ENCODE assay signal across 1 cellular context in the genomic region with DNA sequence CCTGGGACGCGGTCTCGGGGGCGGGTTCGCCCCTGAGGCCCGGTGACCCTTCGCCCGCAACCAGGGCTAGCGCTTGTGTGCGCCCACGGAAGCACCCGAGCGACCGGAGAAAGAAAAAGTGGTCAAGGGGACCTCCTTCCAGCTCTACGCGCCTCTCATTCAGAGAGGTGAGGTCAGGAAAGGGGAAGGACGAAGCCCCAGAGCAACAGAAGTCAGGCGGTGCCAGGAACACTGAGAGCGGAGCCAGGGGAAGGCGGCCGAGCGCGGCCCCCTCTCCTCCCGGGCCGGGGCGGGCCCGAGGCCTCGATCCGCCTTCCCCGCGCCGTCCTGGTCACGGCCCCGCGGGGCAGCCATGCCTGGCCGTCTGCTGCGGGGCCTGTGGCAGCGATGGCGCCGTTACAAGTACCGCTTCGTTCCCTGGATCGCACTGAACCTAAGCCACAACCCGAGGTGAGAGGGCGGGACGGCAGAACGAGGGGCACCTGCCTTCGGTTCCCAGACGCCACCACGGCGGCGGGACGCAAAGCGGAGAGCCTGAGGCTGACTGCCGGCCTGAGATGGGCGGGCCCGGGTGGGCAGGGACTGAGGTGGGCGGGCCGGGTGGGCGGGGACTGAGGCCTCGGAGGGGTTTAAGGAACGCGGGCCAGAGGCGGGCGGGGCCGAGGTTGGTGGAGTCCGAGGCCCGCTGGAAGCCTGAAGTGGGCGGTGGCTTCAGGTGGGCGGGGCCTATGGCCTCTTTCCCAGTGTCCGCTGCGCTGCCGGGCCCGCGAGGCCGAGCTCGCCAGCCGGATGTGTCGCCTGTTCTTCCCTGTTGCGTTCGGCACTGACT.
TF ChIP-seq lines count a peak whose summit lies in the region.

A gene with protein sequence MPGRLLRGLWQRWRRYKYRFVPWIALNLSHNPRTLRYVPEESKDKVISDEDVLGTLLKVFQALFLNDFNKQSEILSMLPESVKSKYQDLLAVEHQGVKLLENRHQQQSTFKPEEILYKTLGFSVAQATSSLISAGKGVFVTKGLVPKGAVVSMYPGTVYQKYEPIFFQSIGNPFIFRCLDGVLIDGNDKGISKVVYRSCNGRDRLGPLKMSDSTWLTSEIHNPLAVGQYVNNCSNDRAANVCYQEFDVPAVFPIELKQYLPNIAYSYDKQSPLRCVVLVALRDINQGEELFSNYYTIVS (plus strand): TSS at position 303 of the 829 bp plus-strand sequence. CDS start 50 bp downstream, at position 353.

TF ChIP-seq in GM12878, 131 proteins besides CTCF, POLR2A, EP300 and RAD21 (continued from another document):
- peak; percentile 84; the same call in 1 of the 2 replicates for TF ChIP-seq SMAD5 (IDR thresholded peaks at IDR 0.05; ENCODE audit: low read depth)
- 0 out of 2 replicates have a peak, but pooled peaks have one; percentile 28 for TF ChIP-seq CREM (IDR thresholded peaks at IDR 0.05; ENCODE audit: low read depth)
- TF ChIP-seq, protein P1, sequence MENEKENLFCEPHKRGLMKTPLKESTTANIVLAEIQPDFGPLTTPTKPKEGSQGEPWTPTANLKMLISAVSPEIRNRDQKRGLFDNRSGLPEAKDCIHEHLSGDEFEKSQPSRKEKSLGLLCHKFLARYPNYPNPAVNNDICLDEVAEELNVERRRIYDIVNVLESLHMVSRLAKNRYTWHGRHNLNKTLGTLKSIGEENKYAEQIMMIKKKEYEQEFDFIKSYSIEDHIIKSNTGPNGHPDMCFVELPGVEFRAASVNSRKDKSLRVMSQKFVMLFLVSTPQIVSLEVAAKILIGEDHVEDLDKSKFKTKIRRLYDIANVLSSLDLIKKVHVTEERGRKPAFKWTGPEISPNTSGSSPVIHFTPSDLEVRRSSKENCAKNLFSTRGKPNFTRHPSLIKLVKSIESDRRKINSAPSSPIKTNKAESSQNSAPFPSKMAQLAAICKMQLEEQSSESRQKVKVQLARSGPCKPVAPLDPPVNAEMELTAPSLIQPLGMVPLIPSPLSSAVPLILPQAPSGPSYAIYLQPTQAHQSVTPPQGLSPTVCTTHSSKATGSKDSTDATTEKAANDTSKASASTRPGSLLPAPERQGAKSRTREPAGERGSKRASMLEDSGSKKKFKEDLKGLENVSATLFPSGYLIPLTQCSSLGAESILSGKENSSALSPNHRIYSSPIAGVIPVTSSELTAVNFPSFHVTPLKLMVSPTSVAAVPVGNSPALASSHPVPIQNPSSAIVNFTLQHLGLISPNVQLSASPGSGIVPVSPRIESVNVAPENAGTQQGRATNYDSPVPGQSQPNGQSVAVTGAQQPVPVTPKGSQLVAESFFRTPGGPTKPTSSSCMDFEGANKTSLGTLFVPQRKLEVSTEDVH (IDR thresholded peaks at IDR 0.05; ENCODE audit: low read depth, partially characterized antibody): no peak
- TF ChIP-seq EGR1 (IDR thresholded peaks at IDR 0.05; ENCODE audit: borderline replicate concordance in 1 of 2, low read depth in 2 of 2, low read length in 2 of 2): peak in 1 of 2 experiments; percentile 52; a peak in 2 of 3 replicates
- peak; percentile 52; the same call in 1 of the 2 replicates for TF ChIP-seq DPF2 (IDR thresholded peaks at IDR 0.05)
- TF ChIP-seq SREBF1 (IDR thresholded peaks at IDR 0.05; ENCODE audit: low read length): no peak
- no peak for TF ChIP-seq BMI1 (IDR thresholded peaks at IDR 0.05; ENCODE audit: borderline replicate concordance)
- TF ChIP-seq ZNF24 (IDR thresholded peaks at IDR 0.05): no peak
- TF ChIP-seq, protein P2, sequence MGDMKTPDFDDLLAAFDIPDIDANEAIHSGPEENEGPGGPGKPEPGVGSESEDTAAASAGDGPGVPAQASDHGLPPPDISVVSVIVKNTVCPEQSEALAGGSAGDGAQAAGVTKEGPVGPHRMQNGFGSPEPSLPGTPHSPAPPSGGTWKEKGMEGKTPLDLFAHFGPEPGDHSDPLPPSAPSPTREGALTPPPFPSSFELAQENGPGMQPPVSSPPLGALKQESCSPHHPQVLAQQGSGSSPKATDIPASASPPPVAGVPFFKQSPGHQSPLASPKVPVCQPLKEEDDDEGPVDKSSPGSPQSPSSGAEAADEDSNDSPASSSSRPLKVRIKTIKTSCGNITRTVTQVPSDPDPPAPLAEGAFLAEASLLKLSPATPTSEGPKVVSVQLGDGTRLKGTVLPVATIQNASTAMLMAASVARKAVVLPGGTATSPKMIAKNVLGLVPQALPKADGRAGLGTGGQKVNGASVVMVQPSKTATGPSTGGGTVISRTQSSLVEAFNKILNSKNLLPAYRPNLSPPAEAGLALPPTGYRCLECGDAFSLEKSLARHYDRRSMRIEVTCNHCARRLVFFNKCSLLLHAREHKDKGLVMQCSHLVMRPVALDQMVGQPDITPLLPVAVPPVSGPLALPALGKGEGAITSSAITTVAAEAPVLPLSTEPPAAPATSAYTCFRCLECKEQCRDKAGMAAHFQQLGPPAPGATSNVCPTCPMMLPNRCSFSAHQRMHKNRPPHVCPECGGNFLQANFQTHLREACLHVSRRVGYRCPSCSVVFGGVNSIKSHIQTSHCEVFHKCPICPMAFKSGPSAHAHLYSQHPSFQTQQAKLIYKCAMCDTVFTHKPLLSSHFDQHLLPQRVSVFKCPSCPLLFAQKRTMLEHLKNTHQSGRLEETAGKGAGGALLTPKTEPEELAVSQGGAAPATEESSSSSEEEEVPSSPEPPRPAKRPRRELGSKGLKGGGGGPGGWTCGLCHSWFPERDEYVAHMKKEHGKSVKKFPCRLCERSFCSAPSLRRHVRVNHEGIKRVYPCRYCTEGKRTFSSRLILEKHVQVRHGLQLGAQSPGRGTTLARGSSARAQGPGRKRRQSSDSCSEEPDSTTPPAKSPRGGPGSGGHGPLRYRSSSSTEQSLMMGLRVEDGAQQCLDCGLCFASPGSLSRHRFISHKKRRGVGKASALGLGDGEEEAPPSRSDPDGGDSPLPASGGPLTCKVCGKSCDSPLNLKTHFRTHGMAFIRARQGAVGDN (IDR thresholded peaks at IDR 0.05): peak; percentile 75
- TF ChIP-seq CHD2 (IDR thresholded peaks at IDR 0.05; ENCODE audit: borderline replicate concordance, low read depth, low read length): 0 out of 2 replicates have a peak, but pooled peaks have one; percentile 30
- no peak for TF ChIP-seq RELA (IDR thresholded peaks at IDR 0.05; ENCODE audit: borderline replicate concordance, partially characterized antibody)
- TF ChIP-seq POLR2AphosphoS2 (IDR thresholded peaks at IDR 0.05; ENCODE audit: low read depth, low read length): peak; percentile 84; the same call in 1 of the 2 replicates
- TF ChIP-seq, protein P3, sequence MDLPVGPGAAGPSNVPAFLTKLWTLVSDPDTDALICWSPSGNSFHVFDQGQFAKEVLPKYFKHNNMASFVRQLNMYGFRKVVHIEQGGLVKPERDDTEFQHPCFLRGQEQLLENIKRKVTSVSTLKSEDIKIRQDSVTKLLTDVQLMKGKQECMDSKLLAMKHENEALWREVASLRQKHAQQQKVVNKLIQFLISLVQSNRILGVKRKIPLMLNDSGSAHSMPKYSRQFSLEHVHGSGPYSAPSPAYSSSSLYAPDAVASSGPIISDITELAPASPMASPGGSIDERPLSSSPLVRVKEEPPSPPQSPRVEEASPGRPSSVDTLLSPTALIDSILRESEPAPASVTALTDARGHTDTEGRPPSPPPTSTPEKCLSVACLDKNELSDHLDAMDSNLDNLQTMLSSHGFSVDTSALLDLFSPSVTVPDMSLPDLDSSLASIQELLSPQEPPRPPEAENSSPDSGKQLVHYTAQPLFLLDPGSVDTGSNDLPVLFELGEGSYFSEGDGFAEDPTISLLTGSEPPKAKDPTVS (IDR thresholded peaks at IDR 0.05; ENCODE audit: low read depth, low read length): no peak
- TF ChIP-seq, protein P4, sequence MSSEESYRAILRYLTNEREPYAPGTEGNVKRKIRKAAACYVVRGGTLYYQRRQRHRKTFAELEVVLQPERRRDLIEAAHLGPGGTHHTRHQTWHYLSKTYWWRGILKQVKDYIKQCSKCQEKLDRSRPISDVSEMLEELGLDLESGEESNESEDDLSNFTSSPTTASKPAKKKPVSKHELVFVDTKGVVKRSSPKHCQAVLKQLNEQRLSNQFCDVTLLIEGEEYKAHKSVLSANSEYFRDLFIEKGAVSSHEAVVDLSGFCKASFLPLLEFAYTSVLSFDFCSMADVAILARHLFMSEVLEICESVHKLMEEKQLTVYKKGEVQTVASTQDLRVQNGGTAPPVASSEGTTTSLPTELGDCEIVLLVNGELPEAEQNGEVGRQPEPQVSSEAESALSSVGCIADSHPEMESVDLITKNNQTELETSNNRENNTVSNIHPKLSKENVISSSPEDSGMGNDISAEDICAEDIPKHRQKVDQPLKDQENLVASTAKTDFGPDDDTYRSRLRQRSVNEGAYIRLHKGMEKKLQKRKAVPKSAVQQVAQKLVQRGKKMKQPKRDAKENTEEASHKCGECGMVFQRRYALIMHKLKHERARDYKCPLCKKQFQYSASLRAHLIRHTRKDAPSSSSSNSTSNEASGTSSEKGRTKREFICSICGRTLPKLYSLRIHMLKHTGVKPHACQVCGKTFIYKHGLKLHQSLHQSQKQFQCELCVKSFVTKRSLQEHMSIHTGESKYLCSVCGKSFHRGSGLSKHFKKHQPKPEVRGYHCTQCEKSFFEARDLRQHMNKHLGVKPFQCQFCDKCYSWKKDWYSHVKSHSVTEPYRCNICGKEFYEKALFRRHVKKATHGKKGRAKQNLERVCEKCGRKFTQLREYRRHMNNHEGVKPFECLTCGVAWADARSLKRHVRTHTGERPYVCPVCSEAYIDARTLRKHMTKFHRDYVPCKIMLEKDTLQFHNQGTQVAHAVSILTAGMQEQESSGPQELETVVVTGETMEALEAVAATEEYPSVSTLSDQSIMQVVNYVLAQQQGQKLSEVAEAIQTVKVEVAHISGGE (CRISPR knock-in tag; IDR thresholded peaks at IDR 0.05): no peak
- peak; percentile 2 to 63; a peak in 3 of 4 replicates for TF ChIP-seq BHLHE40 (IDR thresholded peaks at IDR 0.05; ENCODE audit: borderline replicate concordance in 1 of 2, low read depth in 2 of 2, low read length in 1 of 2)
- TF ChIP-seq POLR2AphosphoS5 (IDR thresholded peaks at IDR 0.05; ENCODE audit: low read length): peak; percentile 94
- TF ChIP-seq, protein P5, sequence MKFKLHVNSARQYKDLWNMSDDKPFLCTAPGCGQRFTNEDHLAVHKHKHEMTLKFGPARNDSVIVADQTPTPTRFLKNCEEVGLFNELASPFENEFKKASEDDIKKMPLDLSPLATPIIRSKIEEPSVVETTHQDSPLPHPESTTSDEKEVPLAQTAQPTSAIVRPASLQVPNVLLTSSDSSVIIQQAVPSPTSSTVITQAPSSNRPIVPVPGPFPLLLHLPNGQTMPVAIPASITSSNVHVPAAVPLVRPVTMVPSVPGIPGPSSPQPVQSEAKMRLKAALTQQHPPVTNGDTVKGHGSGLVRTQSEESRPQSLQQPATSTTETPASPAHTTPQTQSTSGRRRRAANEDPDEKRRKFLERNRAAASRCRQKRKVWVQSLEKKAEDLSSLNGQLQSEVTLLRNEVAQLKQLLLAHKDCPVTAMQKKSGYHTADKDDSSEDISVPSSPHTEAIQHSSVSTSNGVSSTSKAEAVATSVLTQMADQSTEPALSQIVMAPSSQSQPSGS (IDR thresholded peaks at IDR 0.05; ENCODE audit: low read length): no peak
